ENCODE assay signal across 9 cellular contexts in the genomic region with DNA sequence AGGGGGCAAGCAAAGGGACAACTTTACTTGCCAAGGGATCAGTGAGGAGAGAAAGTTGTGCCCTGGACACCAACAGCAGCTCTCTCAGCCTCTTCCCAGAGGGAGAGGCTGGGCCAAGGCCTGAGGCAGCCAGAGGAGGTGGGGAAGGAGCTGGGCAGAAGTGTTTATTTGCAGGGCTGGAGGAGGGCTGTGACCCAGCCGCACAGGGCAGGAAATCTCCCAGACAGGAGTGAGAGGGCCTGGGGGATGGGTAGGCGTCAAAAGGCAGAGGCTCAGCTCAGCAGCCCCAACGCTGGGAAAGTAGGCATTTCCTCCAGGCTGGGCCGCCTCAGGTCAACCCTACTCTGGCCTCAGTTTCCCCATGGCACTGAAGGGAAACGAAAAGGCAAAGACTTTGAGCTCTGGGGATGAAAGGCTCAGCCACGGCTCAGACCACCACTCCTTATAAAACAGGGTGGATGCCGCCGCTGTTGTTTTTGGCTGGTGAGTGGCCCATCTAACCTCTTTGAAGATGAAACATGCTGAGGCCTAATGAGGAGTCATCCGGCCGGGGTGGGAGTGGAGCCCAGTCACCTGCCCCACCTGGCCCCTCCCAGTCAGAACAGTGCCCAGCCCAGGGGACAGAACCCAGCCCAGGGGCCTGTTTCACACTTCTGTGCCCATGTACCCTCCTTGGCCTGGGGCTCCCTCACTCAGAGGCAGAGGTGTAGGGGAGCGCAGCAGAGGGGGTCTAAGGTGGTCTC. TPM values are rescaled to one million over a fixed set of nuclear protein-coding genes. Genes with fewer than 3 reads are reported as not detected.
DNase-seq lines count a peak whose midpoint lies in the region; ATAC-seq and TF ChIP-seq lines count a peak whose summit lies in the region.
"Had no signal": no experiment of that assay in that cellular context is flagged by ENCODE, and none has a peak within 500 bp of the region (broad histone marks: within the 10 kb centered on the region; RNA-seq: fewer than 3 reads in every experiment).

No MANE protein-coding gene starts in this region.

- WGBS in right lobe of liver (ENCODE audit: insufficient coverage, low coverage, low lambda C conversion rate, missing lambda C conversion rate), result 54% methylated on average over 3 of the region's 11 CpGs

- intact Hi-C loops in ascending aorta (cut with DNase I) (no loop called here), right lobe of liver (cut with DNase I) (no loop called here), vagina (cut with DNase I) (no loop called here)

- H3K27me3 ChIP-seq in ascending aorta (no peaks in the 10 kb centered on the region), right lobe of liver (no peaks in the 10 kb centered on the region), vagina (no peaks in the 10 kb centered on the region), BE2C (no peaks in the 10 kb centered on the region)
- H3K27me3 ChIP-seq: brain microvascular endothelial cell had no signal

- no peaks in the 10 kb centered on the region for H3K9me3 ChIP-seq in ascending aorta
- H3K9me3 ChIP-seq in right lobe of liver, result no peaks in the 10 kb centered on the region
- no peaks in the 10 kb centered on the region for H3K9me3 ChIP-seq in vagina
- no peaks in the 10 kb centered on the region for H3K9me3 ChIP-seq in BE2C

- H3K27ac ChIP-seq in ascending aorta (peak overlapping the region; percentile 64 to 74), right lobe of liver (no peak overlapping the region), vagina (peak overlapping the region; percentile 43)
- H3K27ac ChIP-seq: brain microvascular endothelial cell had no signal

- TF ChIP-seq POLR2A in right lobe of liver (IDR thresholded peaks at IDR 0.05), result no peak
- no peak for TF ChIP-seq POLR2A in vagina (IDR thresholded peaks at IDR 0.05)

- peak; percentile 21 for DNase-seq in stimulated activated CD4-positive, alpha-beta T cell treated with anti-CD3 and anti-CD28 coated beads, Interleukin-4, amount 100 ng/mL, for 24 hours
- DNase-seq in stimulated activated CD4-positive, alpha-beta T cell treated with anti-CD3 and anti-CD28 coated beads, Interleukin-15, amount 100 ng/mL, for 24 hours, result no peak
- DNase-seq in ascending aorta (ENCODE audit: low spot score in 2 of 2), result no peak
- DNase-seq in right lobe of liver, result no peak
- no peak for DNase-seq in vagina (ENCODE audit: extremely low spot score in 2 of 2)
- DNase-seq in foreskin melanocyte, result no peak
- no peak for DNase-seq in BE2C
- no peak for DNase-seq in GM20000 (ENCODE audit: low spot score)
- DNase-seq: brain microvascular endothelial cell had no signal

- TF ChIP-seq CTCF in ascending aorta (IDR thresholded peaks at IDR 0.05), result no peak
- TF ChIP-seq CTCF in right lobe of liver (IDR thresholded peaks at IDR 0.05), result no peak
- no peak for TF ChIP-seq CTCF in vagina (IDR thresholded peaks at IDR 0.05)
- TF ChIP-seq CTCF in BE2C (IDR thresholded peaks at IDR 0.05; ENCODE audit: low read depth, low read length), result no peak
- no peak for TF ChIP-seq CTCF in GM20000 (IDR thresholded peaks at IDR 0.05; ENCODE audit: extremely low read depth, missing control alignments)

- peak; percentile 58 to 71 (median 65) for ATAC-seq in right lobe of liver

- H3K36me3 ChIP-seq in ascending aorta (no peaks in the 10 kb centered on the region), right lobe of liver (no peaks in the 10 kb centered on the region), vagina (no peaks in the 10 kb centered on the region), BE2C (no peaks in the 10 kb centered on the region)
- H3K36me3 ChIP-seq: brain microvascular endothelial cell had no signal

- H3K4me1 ChIP-seq in ascending aorta, result peaks cover 28 to 48% of the 10 kb centered on the region in 2 donors
- H3K4me1 ChIP-seq in right lobe of liver, result no peaks in the 10 kb centered on the region
- peaks cover 84% of the 10 kb centered on the region for H3K4me1 ChIP-seq in vagina
- peaks cover 3% of the 10 kb centered on the region for H3K4me1 ChIP-seq in BE2C

- H3K4me3 ChIP-seq in ascending aorta, result peak overlapping the region in 1 of 2 donors; percentile 11
- H3K4me3 ChIP-seq in right lobe of liver, result no peak overlapping the region
- no peak overlapping the region for H3K4me3 ChIP-seq in vagina
- H3K4me3 ChIP-seq in BE2C (ENCODE audit: low read depth, low read length), result no peak overlapping the region

RNA-seq across cellular contexts. Expression of a gene that starts 21.9 kb away (rescaled TPM):
- total RNA-seq in ascending aorta (56.9 TPM), right lobe of liver (10 to 100 TPM; 11.9 to 18.9 (median 12.6) TPM), vagina (60.6 TPM)
- 32.7 TPM for polyA plus RNA-seq in BE2C (2012; ENCODE audit: insufficient read depth, insufficient read length, low read depth)

RNA-seq across cellular contexts. Expression of a gene that starts 33.9 kb away (rescaled TPM):
- total RNA-seq in ascending aorta (2.3 TPM), right lobe of liver (10 to 100 TPM in 3 of 6 experiments, 1 to 10 TPM in 3; 6.0 to 16.3 (median 9.7) TPM), vagina (20.4 TPM)
- 28.5 TPM for polyA plus RNA-seq in BE2C (2012; ENCODE audit: insufficient read depth, insufficient read length, low read depth)

RNA-seq across cellular contexts. Expression of a gene that starts 47.9 kb away (rescaled TPM):
- 4.0 TPM for total RNA-seq in ascending aorta
- total RNA-seq in right lobe of liver, result 1 to 10 TPM in 5 of 6 experiments, under 1 TPM in 1; 0.98 to 4.0 (median 2.7) TPM
- 0.98 TPM for total RNA-seq in vagina
- 4.0 TPM for polyA plus RNA-seq in BE2C (2012; ENCODE audit: insufficient read depth, insufficient read length, low read depth)

Comparison
In these comparisons a context has a peak if more than half of its experiments do, and no peak if none do; other contexts are left out.
1. H3K27ac ChIP-seq: peak in ascending aorta (2 of 2) and vagina (single experiment); none in right lobe of liver (0 of 3).